ENCODE assay signal across 8 cellular contexts in genomic region chr22:41204992-41205900, GRCh38. TPM values are rescaled to one million over a fixed set of nuclear protein-coding genes. Genes with fewer than 3 reads are reported as not detected.
DNase-seq lines count a peak whose midpoint lies in the region; ATAC-seq, FAIRE-seq and TF ChIP-seq lines count a peak whose summit lies in the region.

Gene L3MBTL2 (plus strand): TSS chr22:41205312. CDS start chr22:41205363, 51 bp downstream.

- H3K4me3 ChIP-seq in AG04449 (ENCODE audit: low read depth, low read length), result peak within 1 kb of the TSS; percentile 86
- H3K4me3 ChIP-seq in WI38 (ENCODE audit: low read depth, low read length), result peak within 1 kb of the TSS; percentile 96
- H3K4me3 ChIP-seq in bronchial epithelial cell (ENCODE audit: low read depth, low read length), result peak within 1 kb of the TSS; percentile 71
- H3K4me3 ChIP-seq in small intestine (ENCODE audit: low read depth in 1 of 2, low read length in 2 of 2), result peak within 1 kb of the TSS; percentile 58 to 68

- H3K27me3 ChIP-seq in bronchial epithelial cell (ENCODE audit: control insufficient read depth, insufficient read depth, low read length) (no peaks in the 10 kb centered on the region), small intestine (ENCODE audit: control insufficient read depth in 2 of 2, insufficient read depth in 2 of 2, low read length in 2 of 2) (no peaks in the 10 kb centered on the region)

- 1% methylated on average over 47 of the region's 47 CpGs for WGBS in small intestine, 3 donors

- peak; percentile 45 for DNase-seq in AG04449 (ENCODE audit: low read depth, low spot score)
- DNase-seq in NCI-H2227 treated with DMSO at 0.1 percent for 48 hours (lab: John Stamatoyannopoulos, UW), result peak; percentile 91
- DNase-seq in bronchial epithelial cell (ENCODE audit: low read depth), result peak; percentile 91
- DNase-seq in iPS-NIHi11 (ENCODE audit: low spot score), result peak; percentile 100
- peak; percentile 98 for DNase-seq in small intestine

- peaks cover 3% of the 10 kb centered on the region for H3K36me3 ChIP-seq in bronchial epithelial cell (ENCODE audit: control insufficient read depth, insufficient read depth, low read length)
- peaks cover 0 to 4% of the 10 kb centered on the region in 2 donors for H3K36me3 ChIP-seq in small intestine (ENCODE audit: control insufficient read depth in 2 of 2, insufficient read depth in 2 of 2, low read length in 2 of 2)

- FAIRE-seq in bronchial epithelial cell (lab: Jason Lieb, UNC) (peak; percentile 70), small intestine (lab: Jason Lieb, UNC) (no peak)

- POLR2A ChIA-PET in AG04449 (lab: Yijun Ruan, JAX), result no interaction called here

- TF ChIP-seq CTCF in AG04449 (IDR thresholded peaks at IDR 0.05; ENCODE audit: insufficient read depth, low read length, missing control alignments), result no peak
- TF ChIP-seq CTCF in WI38 (IDR thresholded peaks at IDR 0.05; ENCODE audit: low read depth, low read length), result no peak
- TF ChIP-seq CTCF in bronchial epithelial cell (IDR thresholded peaks at IDR 0.05; ENCODE audit: insufficient read depth, low read length, severe bottlenecking), result no peak

- CTCF ChIA-PET in AG04449 (lab: Yijun Ruan, JAX), result no interaction called here

- H3K27ac ChIP-seq in small intestine (ENCODE audit: low read depth in 1 of 2, low read length in 1 of 2), result peak within 1 kb of the TSS in 1 of 2 donors; percentile 83

- ATAC-seq in GM18907 (IDR thresholded peaks at IDR 0.05; ENCODE audit: unreplicated experiment), result peak; percentile 92
- peak; percentile 98 for ATAC-seq in HG03159 (IDR thresholded peaks at IDR 0.05; ENCODE audit: unreplicated experiment)

- no peaks in the 10 kb centered on the region for H3K4me1 ChIP-seq in small intestine (ENCODE audit: control insufficient read depth in 2 of 2, insufficient read depth in 1 of 2, low read depth in 1 of 2, low read length in 1 of 2)

- H3K9me3 ChIP-seq in small intestine (ENCODE audit: control insufficient read depth, low read depth), result no peaks in the 10 kb centered on the region

RNA-seq across cellular contexts. Expression of gene L3MBTL2, which starts in this region (rescaled TPM):
- 8.2 and 10.8 TPM in 2 replicates for total RNA-seq in bronchial epithelial cell
- 10 to 100 TPM; 10.1 to 15.8 (median 11.1) TPM for polyA plus RNA-seq in small intestine

Comparison
In these comparisons a context has a peak if more than half of its experiments do, and no peak if none do; other contexts are left out.
1. DNase-seq: peak in every context shown above with its lines; median percentile 100 in iPS-NIHi11; 98 in small intestine; 91 in NCI-H2227 treated with DMSO at 0.1 percent for 48 hours; 91 in bronchial epithelial cell; 45 in AG04449.